24 cellular contexts compared by ENCODE assay signal in genomic region chr4:152248347-152248746, GRCh38.
DNase-seq lines count a peak whose midpoint lies in the region; ATAC-seq and TF ChIP-seq lines count a peak whose summit lies in the region.
"Had no signal": no experiment of that assay in that cellular context is flagged by ENCODE, and none has a peak within 500 bp of the region (broad histone marks: within the 10 kb centered on the region; RNA-seq: fewer than 3 reads in every experiment).

No MANE protein-coding gene starts in this region.

- no peak for TF ChIP-seq EP300 in esophagus muscularis mucosa (IDR thresholded peaks at IDR 0.05)

- peaks cover 0 to 7% (median 0%) of the 10 kb centered on the region in 4 donors for H3K27me3 ChIP-seq in esophagus muscularis mucosa
- H3K27me3 ChIP-seq: BLaER1 treated with 17β-estradiol and CSF1 and Interleukin-3, amounts not matched to agents 10 nM and 100 nM had no signal

- intact Hi-C loops in activated CD4-positive, alpha-beta T cell treated with anti-CD3 and anti-CD28 coated beads, Interleukin-2, amount 10 ng/mL, durations not matched to agents 24 days and 14 days (cut with micrococcal nuclease) = no loop called here
- intact Hi-C loops in esophagus muscularis mucosa (cut with DNase I) = no loop called here
- intact Hi-C loops in activated T-helper 2 cell treated with anti-CD3 and anti-CD28 coated beads, Interferon-gamma antibody, Interleukin-2, Interleukin-4, amounts not matched to agents 10 μg/mL and 5 μg/mL and 100 μg/mL, durations not matched to agents 14 hours and 24 hours and 36 hours (cut with micrococcal nuclease) = no loop called here

- H3K9me3 ChIP-seq in esophagus muscularis mucosa = peaks cover 0 to 5% (median 0%) of the 10 kb centered on the region in 4 donors
- H3K9me3 ChIP-seq: A549 had no signal

- peak; percentile 39 for DNase-seq in activated CD4-positive, alpha-beta T cell treated with anti-CD3 and anti-CD28 coated beads, Interleukin-2, amount 10 ng/mL, durations not matched to agents 24 days and 14 days
- no peak for DNase-seq in activated CD4-positive, alpha-beta T cell treated with anti-CD3 and anti-CD28 coated beads, Interleukin-2, amount 50 U/mL, for 1 hour
- DNase-seq in esophagus muscularis mucosa (ENCODE audit: extremely low spot score) (peak; percentile 86), nephron progenitor cell (no peak), midbrain (lab: John Stamatoyannopoulos, UW) (no peak)
- no peak for DNase-seq in activated T-helper 2 cell treated with anti-CD3 and anti-CD28 coated beads, Interferon-gamma antibody, Interleukin-2, Interleukin-4, amounts not matched to agents 10 μg/mL and 5 μg/mL and 100 μg/mL, durations not matched to agents 14 hours and 24 hours and 36 hours (ENCODE audit: low spot score)
- DNase-seq: AML-193; CD4-positive, alpha-beta memory T cell; CD8-positive, alpha-beta memory T cell; COR-L47; DMS 273 treated with DMSO at 0.1 percent for 48 hours; DMS153; DMS53; DMS79; DND-41; EL; GDM1 had no signal

- peaks cover 0 to 14% (median 5%) of the 10 kb centered on the region in 4 donors for H3K4me1 ChIP-seq in esophagus muscularis mucosa
- H3K4me1 ChIP-seq: A549 had no signal

- no peak overlapping the region for H3K4me3 Mint-ChIP-seq in activated CD4-positive, alpha-beta T cell treated with anti-CD3 and anti-CD28 coated beads, Interleukin-2, amount 10 ng/mL, durations not matched to agents 24 days and 14 days
- H3K4me3 Mint-ChIP-seq in nephron progenitor cell = no peak overlapping the region
- H3K4me3 Mint-ChIP-seq in activated T-helper 2 cell treated with anti-CD3 and anti-CD28 coated beads, Interferon-gamma antibody, Interleukin-2, Interleukin-4, amounts not matched to agents 10 μg/mL and 5 μg/mL and 100 μg/mL, durations not matched to agents 14 hours and 24 hours and 36 hours (ENCODE audit: low read depth) = no peak overlapping the region
- H3K4me3 Mint-ChIP-seq: B cell; CD4-positive, alpha-beta memory T cell; CD8-positive, alpha-beta memory T cell had no signal

- no peak overlapping the region for H3K27ac ChIP-seq in esophagus muscularis mucosa (replicated peaks in 1 of 4)
- H3K27ac ChIP-seq: 22Rv1; A549; BLaER1 treated with 17β-estradiol and CSF1 and Interleukin-3, amounts not matched to agents 10 nM and 100 nM; C4-2B had no signal

- H3K27ac Mint-ChIP-seq in activated CD4-positive, alpha-beta T cell treated with anti-CD3 and anti-CD28 coated beads, Interleukin-2, amount 10 ng/mL, durations not matched to agents 24 days and 14 days = no peak overlapping the region
- H3K27ac Mint-ChIP-seq in nephron progenitor cell = peak overlapping the region; percentile 10
- H3K27ac Mint-ChIP-seq in activated T-helper 2 cell treated with anti-CD3 and anti-CD28 coated beads, Interferon-gamma antibody, Interleukin-2, Interleukin-4, amounts not matched to agents 10 μg/mL and 5 μg/mL and 100 μg/mL, durations not matched to agents 14 hours and 24 hours and 36 hours = no peak overlapping the region
- H3K27ac Mint-ChIP-seq: B cell had no signal

- no peaks in the 10 kb centered on the region for H3K36me3 ChIP-seq in esophagus muscularis mucosa
- H3K36me3 ChIP-seq: BLaER1 treated with 17β-estradiol and CSF1 and Interleukin-3, amounts not matched to agents 10 nM and 100 nM had no signal

- TF ChIP-seq POLR2A in esophagus muscularis mucosa (IDR thresholded peaks at IDR 0.05; ENCODE audit: low read depth) = no peak

- H3K36me3 Mint-ChIP-seq in activated CD4-positive, alpha-beta T cell treated with anti-CD3 and anti-CD28 coated beads, Interleukin-2, amount 10 ng/mL, durations not matched to agents 24 days and 14 days (ENCODE audit: low read depth) = peaks cover 2% of the 10 kb centered on the region
- no peaks in the 10 kb centered on the region for H3K36me3 Mint-ChIP-seq in nephron progenitor cell (ENCODE audit: low read depth)
- peaks cover 3% of the 10 kb centered on the region for H3K36me3 Mint-ChIP-seq in activated T-helper 2 cell treated with anti-CD3 and anti-CD28 coated beads, Interferon-gamma antibody, Interleukin-2, Interleukin-4, amounts not matched to agents 10 μg/mL and 5 μg/mL and 100 μg/mL, durations not matched to agents 14 hours and 24 hours and 36 hours (ENCODE audit: low read depth)
- H3K36me3 Mint-ChIP-seq: CD4-positive, alpha-beta memory T cell had no signal

- no peak overlapping the region for H3K4me3 ChIP-seq in esophagus muscularis mucosa
- H3K4me3 ChIP-seq: A549; BLaER1 treated with 17β-estradiol and CSF1 and Interleukin-3, amounts not matched to agents 10 nM and 100 nM; GM12878 had no signal

- no peak for ATAC-seq in GM21717 (IDR thresholded peaks at IDR 0.05; ENCODE audit: unreplicated experiment)
- ATAC-seq: A549, GM12878 had no signal

- peaks cover 16% of the 10 kb centered on the region for H3K4me1 Mint-ChIP-seq in activated CD4-positive, alpha-beta T cell treated with anti-CD3 and anti-CD28 coated beads, Interleukin-2, amount 10 ng/mL, durations not matched to agents 24 days and 14 days
- peaks cover 22% of the 10 kb centered on the region for H3K4me1 Mint-ChIP-seq in nephron progenitor cell
- H3K4me1 Mint-ChIP-seq in activated T-helper 2 cell treated with anti-CD3 and anti-CD28 coated beads, Interferon-gamma antibody, Interleukin-2, Interleukin-4, amounts not matched to agents 10 μg/mL and 5 μg/mL and 100 μg/mL, durations not matched to agents 14 hours and 24 hours and 36 hours (ENCODE audit: low read depth) = peaks cover 19% of the 10 kb centered on the region
- H3K4me1 Mint-ChIP-seq: B cell had no signal

- WGBS in esophagus muscularis mucosa = 91% methylated on average over 9 of the region's 9 CpGs

- TF ChIP-seq CTCF in esophagus muscularis mucosa (IDR thresholded peaks at IDR 0.05) (no peak), nephron progenitor cell (IDR thresholded peaks at IDR 0.05) (no peak)

- peaks cover 25% of the 10 kb centered on the region for H3K9me3 Mint-ChIP-seq in activated CD4-positive, alpha-beta T cell treated with anti-CD3 and anti-CD28 coated beads, Interleukin-2, amount 10 ng/mL, durations not matched to agents 24 days and 14 days
- peaks cover 8% of the 10 kb centered on the region for H3K9me3 Mint-ChIP-seq in nephron progenitor cell
- no peaks in the 10 kb centered on the region for H3K9me3 Mint-ChIP-seq in activated T-helper 2 cell treated with anti-CD3 and anti-CD28 coated beads, Interferon-gamma antibody, Interleukin-2, Interleukin-4, amounts not matched to agents 10 μg/mL and 5 μg/mL and 100 μg/mL, durations not matched to agents 14 hours and 24 hours and 36 hours
- H3K9me3 Mint-ChIP-seq: CD8-positive, alpha-beta memory T cell had no signal

- peaks cover 6% of the 10 kb centered on the region for H3K27me3 Mint-ChIP-seq in activated CD4-positive, alpha-beta T cell treated with anti-CD3 and anti-CD28 coated beads, Interleukin-2, amount 10 ng/mL, durations not matched to agents 24 days and 14 days
- H3K27me3 Mint-ChIP-seq in nephron progenitor cell (ENCODE audit: low read depth, poor library complexity) = no peaks in the 10 kb centered on the region
- H3K27me3 Mint-ChIP-seq in activated T-helper 2 cell treated with anti-CD3 and anti-CD28 coated beads, Interferon-gamma antibody, Interleukin-2, Interleukin-4, amounts not matched to agents 10 μg/mL and 5 μg/mL and 100 μg/mL, durations not matched to agents 14 hours and 24 hours and 36 hours (ENCODE audit: low read depth) = peaks cover 1% of the 10 kb centered on the region
- H3K27me3 Mint-ChIP-seq: CD4-positive, alpha-beta memory T cell; CD8-positive, alpha-beta memory T cell had no signal

Comparison
In these comparisons a context has a peak if more than half of its experiments do, and no peak if none do; other contexts are left out.
1. DNase-seq: peak in activated CD4-positive, alpha-beta T cell treated with anti-CD3 and anti-CD28 coated beads, Interleukin-2, amount 10 ng/mL, durations not matched to agents 24 days and 14 days (single experiment) and esophagus muscularis mucosa (single experiment); none in activated CD4-positive, alpha-beta T cell treated with anti-CD3 and anti-CD28 coated beads, Interleukin-2, amount 50 U/mL, for 1 hour (single experiment), nephron progenitor cell (single experiment), activated T-helper 2 cell treated with anti-CD3 and anti-CD28 coated beads, Interferon-gamma antibody, Interleukin-2, Interleukin-4, amounts not matched to agents 10 μg/mL and 5 μg/mL and 100 μg/mL, durations not matched to agents 14 hours and 24 hours and 36 hours (single experiment) and midbrain (single experiment).